Comparison of ENCODE assay signal across 8 cellular contexts in the genomic region with DNA sequence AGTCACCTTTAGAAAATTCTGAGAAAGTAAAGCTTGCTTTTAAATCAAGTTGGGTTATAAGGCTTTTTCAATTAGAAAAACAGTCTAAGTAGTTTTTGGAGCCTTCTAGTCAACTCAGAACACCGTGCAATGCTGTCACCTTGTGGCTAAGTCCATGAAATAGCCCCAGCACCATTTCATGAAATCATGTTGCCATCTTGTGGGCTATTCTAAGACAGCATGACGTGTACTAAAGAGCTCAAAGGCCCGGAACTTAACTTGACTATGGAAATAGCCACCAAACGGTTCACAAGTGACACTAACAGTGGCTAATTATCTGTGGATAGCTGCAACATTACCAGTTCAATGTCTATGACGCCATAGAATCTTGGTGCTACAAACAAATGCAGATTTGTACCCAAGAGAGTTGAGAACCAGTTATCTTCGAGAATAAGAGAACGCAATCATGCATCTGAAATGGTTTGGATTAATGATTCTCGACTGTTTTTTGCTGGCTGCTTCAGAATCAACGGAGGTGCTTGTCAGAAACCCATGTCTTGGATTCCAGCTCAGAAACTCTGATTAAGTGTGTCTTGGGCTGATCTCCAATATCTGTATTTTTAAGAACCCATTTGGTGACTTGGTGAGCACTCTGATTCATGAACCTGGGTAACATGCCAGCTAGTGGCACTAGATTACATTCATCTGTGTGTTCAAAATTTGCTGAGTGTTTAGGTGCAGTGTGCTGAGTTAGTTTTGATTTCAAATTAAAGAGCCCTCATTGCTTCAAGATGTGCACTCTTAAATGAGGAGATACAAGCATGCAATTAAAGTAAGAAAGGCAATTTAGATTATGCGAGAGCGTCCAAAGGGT.
DNase-seq lines count a peak whose midpoint lies in the region; ATAC-seq and TF ChIP-seq lines count a peak whose summit lies in the region.

No MANE protein-coding gene starts in this region.

- DNase-seq in GM04503 (ENCODE audit: low read depth) (peak; percentile 55), HuH-7 (ENCODE audit: low spot score) (peak; percentile 52), NK-92 (lab: John Stamatoyannopoulos, UW; ENCODE audit: unreplicated experiment) (peak; percentile 28), foreskin melanocyte (peak; percentile 74), omental fat pad (ENCODE audit: low spot score) (no peak)
- DNase-seq in activated T-cell treated with anti-CD3 and anti-CD28 coated beads, Interleukin-2, amount 50 U/mL, for 48 hours = peak; percentile 34 to 46
- no peak for DNase-seq in activated effector memory CD4-positive, alpha-beta T cell treated with anti-CD3 and anti-CD28 coated beads, Interleukin-2, amount 50 U/mL, for 16 hours

- no peak for TF ChIP-seq CTCF in omental fat pad (IDR thresholded peaks at IDR 0.05)

- ATAC-seq in GM21717 (IDR thresholded peaks at IDR 0.05; ENCODE audit: unreplicated experiment) = peak; percentile 99
- ATAC-seq in omental fat pad (ENCODE audit: low FRiP score) = peak; percentile 94

Comparison
In these comparisons a context has a peak if more than half of its experiments do, and no peak if none do; other contexts are left out.
1. DNase-seq: peak in GM04503 (single experiment), HuH-7 (single experiment), NK-92 (single experiment), activated T-cell treated with anti-CD3 and anti-CD28 coated beads, Interleukin-2, amount 50 U/mL, for 48 hours (2 of 2) and foreskin melanocyte (single experiment); none in omental fat pad (single experiment) and activated effector memory CD4-positive, alpha-beta T cell treated with anti-CD3 and anti-CD28 coated beads, Interleukin-2, amount 50 U/mL, for 16 hours (single experiment).